Comparison of ENCODE assay signal across 8 cellular contexts in the genomic region with DNA sequence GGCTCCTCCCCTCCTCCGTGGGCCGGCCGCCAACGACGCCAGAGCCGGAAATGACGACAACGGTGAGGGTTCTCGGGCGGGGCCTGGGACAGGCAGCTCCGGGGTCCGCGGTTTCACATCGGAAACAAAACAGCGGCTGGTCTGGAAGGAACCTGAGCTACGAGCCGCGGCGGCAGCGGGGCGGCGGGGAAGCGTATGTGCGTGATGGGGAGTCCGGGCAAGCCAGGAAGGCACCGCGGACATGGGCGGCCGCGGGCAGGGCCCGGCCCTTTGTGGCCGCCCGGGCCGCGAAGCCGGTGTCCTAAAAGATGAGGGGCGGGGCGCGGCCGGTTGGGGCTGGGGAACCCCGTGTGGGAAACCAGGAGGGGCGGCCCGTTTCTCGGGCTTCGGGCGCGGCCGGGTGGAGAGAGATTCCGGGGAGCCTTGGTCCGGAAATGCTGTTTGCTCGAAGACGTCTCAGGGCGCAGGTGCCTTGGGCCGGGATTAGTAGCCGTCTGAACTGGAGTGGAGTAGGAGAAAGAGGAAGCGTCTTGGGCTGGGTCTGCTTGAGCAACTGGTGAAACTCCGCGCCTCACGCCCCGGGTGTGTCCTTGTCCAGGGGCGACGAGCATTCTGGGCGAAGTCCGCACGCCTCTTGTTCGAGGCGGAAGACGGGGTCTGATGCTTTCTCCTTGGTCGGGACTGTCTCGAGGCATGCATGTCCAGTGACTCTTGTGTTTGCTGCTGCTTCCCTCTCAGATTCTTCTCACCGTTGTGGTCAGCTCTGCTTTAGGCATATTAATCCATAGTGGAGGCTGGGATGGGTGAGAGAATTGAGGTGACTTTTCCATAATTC. TPM values are rescaled to one million over a fixed set of nuclear protein-coding genes. Genes with fewer than 3 reads are reported as not detected.
A peak's percentile ranks its signal among the peaks of the same experiment; 100 is the strongest.
DNase-seq lines count a peak whose midpoint lies in the region; ATAC-seq lines count a peak whose summit lies in the region.

A gene (plus strand): TSS at position 121 of the 835 bp plus-strand sequence. CDS start 11,513 bp downstream, outside the sequence.

- peak; percentile 92 for ATAC-seq in GM19351 (IDR thresholded peaks at IDR 0.05; ENCODE audit: unreplicated experiment)
- ATAC-seq in HG03520 (IDR thresholded peaks at IDR 0.05; ENCODE audit: unreplicated experiment): peak; percentile 86
- ATAC-seq in left lobe of liver: peak; percentile 98

- peak; percentile 80 to 99 (median 94) for DNase-seq in C1 segment of cervical spinal cord (lab: John Stamatoyannopoulos, UW)
- peak; percentile 90 for DNase-seq in NCI-H748 treated with DMSO at 0.1 percent for 48 hours (lab: John Stamatoyannopoulos, UW)
- DNase-seq in activated CD4-positive, alpha-beta T cell treated with anti-CD3 and anti-CD28 coated beads, Interleukin-2, amount 50 U/mL, for 24 hours (ENCODE audit: low read depth in 1 of 2, low spot score in 1 of 2): peak; percentile 96
- peak; percentile 91 for DNase-seq in dedifferentiated amniotic fluid mesenchymal stem cell (ENCODE audit: extremely low spot score)
- peak; percentile 97 for DNase-seq in left lobe of liver (ENCODE audit: low spot score)
- DNase-seq in stimulated activated CD4-positive, alpha-beta T cell treated with anti-CD3 and anti-CD28 coated beads, Interleukin-2, amount 100 ng/mL, for 24 hours: peak; percentile 99

RNA-seq across cellular contexts. Expression of the gene that starts here (rescaled TPM):
- 22.8 TPM for total RNA-seq in left lobe of liver

Comparison
In these comparisons a context has a peak if more than half of its experiments do, and no peak if none do; other contexts are left out.
1. Peak in every context shown above with its lines: DNase-seq and ATAC-seq.